Comparison of ENCODE assay signal across 1 cellular context in genomic region chr9:19050637-19051591, GRCh38.
TF ChIP-seq lines count a peak whose summit lies in the region.

No MANE protein-coding gene starts in this region.

TF ChIP-seq in IMR-90, 13 proteins besides CTCF, POLR2A, EP300 and RAD21:
- TF ChIP-seq MAFK (IDR thresholded peaks at IDR 0.05; ENCODE audit: low read depth, low read length) (peak; percentile 65), CHD1 (IDR thresholded peaks at IDR 0.05; ENCODE audit: low read depth, low read length) (no peak)
